Comparison of ENCODE assay signal across 1 cellular context in the genomic region with DNA sequence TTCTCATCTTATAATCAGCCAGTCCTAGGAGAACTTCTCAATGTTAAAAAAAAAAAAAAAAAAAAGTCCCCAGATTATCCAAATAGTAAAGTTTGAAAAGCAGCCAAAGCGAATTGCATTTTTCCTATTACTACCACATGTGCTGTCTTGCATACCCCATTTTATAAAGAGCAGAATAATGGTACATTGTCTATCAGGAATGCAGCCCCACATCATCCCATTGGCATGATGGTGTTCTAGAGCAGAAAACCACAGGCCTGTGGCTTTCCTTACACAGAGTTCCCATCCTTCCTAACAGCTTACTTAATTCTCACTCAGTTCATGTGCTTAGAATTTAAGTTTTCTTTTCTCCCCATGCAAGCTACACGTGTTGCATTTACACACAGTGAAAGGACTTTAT.
TF ChIP-seq lines count a peak whose summit lies in the region.

No MANE protein-coding gene starts in this region.

TF ChIP-seq in WTC11, 78 proteins besides CTCF, POLR2A, EP300 and RAD21 (continued from another document):
- TF ChIP-seq, protein P1, sequence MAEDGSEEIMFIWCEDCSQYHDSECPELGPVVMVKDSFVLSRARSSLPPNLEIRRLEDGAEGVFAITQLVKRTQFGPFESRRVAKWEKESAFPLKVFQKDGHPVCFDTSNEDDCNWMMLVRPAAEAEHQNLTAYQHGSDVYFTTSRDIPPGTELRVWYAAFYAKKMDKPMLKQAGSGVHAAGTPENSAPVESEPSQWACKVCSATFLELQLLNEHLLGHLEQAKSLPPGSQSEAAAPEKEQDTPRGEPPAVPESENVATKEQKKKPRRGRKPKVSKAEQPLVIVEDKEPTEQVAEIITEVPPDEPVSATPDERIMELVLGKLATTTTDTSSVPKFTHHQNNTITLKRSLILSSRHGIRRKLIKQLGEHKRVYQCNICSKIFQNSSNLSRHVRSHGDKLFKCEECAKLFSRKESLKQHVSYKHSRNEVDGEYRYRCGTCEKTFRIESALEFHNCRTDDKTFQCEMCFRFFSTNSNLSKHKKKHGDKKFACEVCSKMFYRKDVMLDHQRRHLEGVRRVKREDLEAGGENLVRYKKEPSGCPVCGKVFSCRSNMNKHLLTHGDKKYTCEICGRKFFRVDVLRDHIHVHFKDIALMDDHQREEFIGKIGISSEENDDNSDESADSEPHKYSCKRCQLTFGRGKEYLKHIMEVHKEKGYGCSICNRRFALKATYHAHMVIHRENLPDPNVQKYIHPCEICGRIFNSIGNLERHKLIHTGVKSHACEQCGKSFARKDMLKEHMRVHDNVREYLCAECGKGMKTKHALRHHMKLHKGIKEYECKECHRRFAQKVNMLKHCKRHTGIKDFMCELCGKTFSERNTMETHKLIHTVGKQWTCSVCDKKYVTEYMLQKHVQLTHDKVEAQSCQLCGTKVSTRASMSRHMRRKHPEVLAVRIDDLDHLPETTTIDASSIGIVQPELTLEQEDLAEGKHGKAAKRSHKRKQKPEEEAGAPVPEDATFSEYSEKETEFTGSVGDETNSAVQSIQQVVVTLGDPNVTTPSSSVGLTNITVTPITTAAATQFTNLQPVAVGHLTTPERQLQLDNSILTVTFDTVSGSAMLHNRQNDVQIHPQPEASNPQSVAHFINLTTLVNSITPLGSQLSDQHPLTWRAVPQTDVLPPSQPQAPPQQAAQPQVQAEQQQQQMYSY (CRISPR knock-in tag; IDR thresholded peaks at IDR 0.05) = no peak
- TF ChIP-seq SOX15 (CRISPR knock-in tag; IDR thresholded peaks at IDR 0.05) (no peak), ZNF121 (CRISPR knock-in tag; IDR thresholded peaks at IDR 0.05) (no peak), NR2C2 (CRISPR knock-in tag; IDR thresholded peaks at IDR 0.05) (no peak), NFE2L1 (CRISPR knock-in tag; IDR thresholded peaks at IDR 0.05) (no peak)
- TF ChIP-seq, protein P2, sequence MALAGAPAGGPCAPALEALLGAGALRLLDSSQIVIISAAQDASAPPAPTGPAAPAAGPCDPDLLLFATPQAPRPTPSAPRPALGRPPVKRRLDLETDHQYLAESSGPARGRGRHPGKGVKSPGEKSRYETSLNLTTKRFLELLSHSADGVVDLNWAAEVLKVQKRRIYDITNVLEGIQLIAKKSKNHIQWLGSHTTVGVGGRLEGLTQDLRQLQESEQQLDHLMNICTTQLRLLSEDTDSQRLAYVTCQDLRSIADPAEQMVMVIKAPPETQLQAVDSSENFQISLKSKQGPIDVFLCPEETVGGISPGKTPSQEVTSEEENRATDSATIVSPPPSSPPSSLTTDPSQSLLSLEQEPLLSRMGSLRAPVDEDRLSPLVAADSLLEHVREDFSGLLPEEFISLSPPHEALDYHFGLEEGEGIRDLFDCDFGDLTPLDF (CRISPR knock-in tag; IDR thresholded peaks at IDR 0.05) = no peak
- TF ChIP-seq, protein P3, sequence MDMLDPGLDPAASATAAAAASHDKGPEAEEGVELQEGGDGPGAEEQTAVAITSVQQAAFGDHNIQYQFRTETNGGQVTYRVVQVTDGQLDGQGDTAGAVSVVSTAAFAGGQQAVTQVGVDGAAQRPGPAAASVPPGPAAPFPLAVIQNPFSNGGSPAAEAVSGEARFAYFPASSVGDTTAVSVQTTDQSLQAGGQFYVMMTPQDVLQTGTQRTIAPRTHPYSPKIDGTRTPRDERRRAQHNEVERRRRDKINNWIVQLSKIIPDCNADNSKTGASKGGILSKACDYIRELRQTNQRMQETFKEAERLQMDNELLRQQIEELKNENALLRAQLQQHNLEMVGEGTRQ (CRISPR knock-in tag; IDR thresholded peaks at IDR 0.05) = no peak
- TF ChIP-seq, protein P4, sequence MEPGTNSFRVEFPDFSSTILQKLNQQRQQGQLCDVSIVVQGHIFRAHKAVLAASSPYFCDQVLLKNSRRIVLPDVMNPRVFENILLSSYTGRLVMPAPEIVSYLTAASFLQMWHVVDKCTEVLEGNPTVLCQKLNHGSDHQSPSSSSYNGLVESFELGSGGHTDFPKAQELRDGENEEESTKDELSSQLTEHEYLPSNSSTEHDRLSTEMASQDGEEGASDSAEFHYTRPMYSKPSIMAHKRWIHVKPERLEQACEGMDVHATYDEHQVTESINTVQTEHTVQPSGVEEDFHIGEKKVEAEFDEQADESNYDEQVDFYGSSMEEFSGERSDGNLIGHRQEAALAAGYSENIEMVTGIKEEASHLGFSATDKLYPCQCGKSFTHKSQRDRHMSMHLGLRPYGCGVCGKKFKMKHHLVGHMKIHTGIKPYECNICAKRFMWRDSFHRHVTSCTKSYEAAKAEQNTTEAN (CRISPR knock-in tag; IDR thresholded peaks at IDR 0.05) = no peak
- TF ChIP-seq, protein P5, sequence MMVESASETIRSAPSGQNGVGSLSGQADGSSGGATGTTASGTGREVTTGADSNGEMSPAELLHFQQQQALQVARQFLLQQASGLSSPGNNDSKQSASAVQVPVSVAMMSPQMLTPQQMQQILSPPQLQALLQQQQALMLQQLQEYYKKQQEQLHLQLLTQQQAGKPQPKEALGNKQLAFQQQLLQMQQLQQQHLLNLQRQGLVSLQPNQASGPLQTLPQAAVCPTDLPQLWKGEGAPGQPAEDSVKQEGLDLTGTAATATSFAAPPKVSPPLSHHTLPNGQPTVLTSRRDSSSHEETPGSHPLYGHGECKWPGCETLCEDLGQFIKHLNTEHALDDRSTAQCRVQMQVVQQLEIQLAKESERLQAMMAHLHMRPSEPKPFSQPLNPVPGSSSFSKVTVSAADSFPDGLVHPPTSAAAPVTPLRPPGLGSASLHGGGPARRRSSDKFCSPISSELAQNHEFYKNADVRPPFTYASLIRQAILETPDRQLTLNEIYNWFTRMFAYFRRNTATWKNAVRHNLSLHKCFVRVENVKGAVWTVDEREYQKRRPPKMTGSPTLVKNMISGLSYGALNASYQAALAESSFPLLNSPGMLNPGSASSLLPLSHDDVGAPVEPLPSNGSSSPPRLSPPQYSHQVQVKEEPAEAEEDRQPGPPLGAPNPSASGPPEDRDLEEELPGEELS (CRISPR knock-in tag; IDR thresholded peaks at IDR 0.05) = no peak
